In the genomic region with DNA sequence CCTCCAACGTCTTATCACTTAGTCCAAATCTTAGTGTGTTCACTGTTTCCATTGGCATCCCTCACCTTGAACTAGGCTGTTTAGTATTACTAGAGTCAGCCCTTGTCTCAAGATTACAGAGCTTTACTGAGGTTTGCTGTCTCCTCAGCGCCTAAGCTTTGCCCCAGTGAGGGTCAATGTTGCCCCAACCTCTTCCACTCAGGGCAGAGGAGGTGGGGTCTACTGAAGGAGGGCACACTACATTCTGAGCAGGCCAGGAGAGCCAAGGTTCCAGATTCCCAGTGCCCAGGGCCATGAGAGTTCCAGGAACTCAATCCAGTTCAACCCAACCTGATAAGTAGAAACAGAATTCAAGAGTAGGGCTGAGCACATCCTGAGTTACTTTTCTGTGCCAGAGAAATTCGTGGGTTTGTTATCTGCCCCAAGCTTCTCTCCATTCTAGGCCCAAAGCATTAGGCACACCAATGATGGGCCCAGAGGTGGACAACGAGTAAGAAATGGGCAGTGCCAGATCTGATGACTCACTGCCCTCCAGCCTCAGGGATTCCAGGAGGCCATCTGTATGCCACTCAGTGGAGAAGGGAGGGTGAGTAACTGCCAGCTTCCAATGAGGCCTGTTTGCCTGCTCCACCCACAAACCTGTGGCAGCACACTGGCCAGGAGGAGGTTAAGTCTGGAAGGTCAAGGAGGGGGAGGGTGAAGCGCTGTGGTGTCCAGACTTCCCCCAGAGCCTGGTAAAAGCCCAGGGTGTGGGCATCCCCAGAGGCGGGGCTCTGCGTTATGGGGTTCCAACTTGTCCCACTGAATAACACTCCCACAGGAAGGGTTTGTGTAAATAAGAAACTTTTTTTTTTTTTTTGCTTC, we compare ENCODE assay signal across 1 cellular context.
TF ChIP-seq lines count a peak whose summit lies in the region.

No MANE protein-coding gene starts in this region.

TF ChIP-seq in IMR-90, 13 proteins besides CTCF, POLR2A, EP300 and RAD21:
- TF ChIP-seq BHLHE40 (IDR thresholded peaks at IDR 0.05; ENCODE audit: low read depth, low read length): no peak
- 0 out of 2 replicates have a peak, but pooled peaks have one; percentile 3 for TF ChIP-seq NFE2L2 (IDR thresholded peaks at IDR 0.05; ENCODE audit: low read depth, low read length)
- peak; percentile 68 for TF ChIP-seq FOS (IDR thresholded peaks at IDR 0.05; ENCODE audit: low read depth, low read length)
